20 cellular contexts compared by ENCODE assay signal in genomic region chr4:35793045-35793722, GRCh38.
DNase-seq lines count a peak whose midpoint lies in the region; ATAC-seq, FAIRE-seq and TF ChIP-seq lines count a peak whose summit lies in the region.
"Had no signal": no experiment of that assay in that cellular context is flagged by ENCODE, and none has a peak within 500 bp of the region (broad histone marks: within the 10 kb centered on the region; RNA-seq: fewer than 3 reads in every experiment).

No MANE protein-coding gene starts in this region.

- H4K20me1 ChIP-seq in astrocyte (ENCODE audit: insufficient read depth, low read length) (no peaks in the 10 kb centered on the region), smooth muscle cell (ENCODE audit: low read depth) (no peaks in the 10 kb centered on the region)

- peak overlapping the region; percentile 96 for H3K27ac Mint-ChIP-seq in astrocyte (ENCODE audit: unreplicated experiment)
- H3K27ac Mint-ChIP-seq in CD14-positive monocyte: no peak overlapping the region
- H3K27ac Mint-ChIP-seq: B cell; CD4-positive, alpha-beta memory T cell; GM23338 had no signal

- no peak for ATAC-seq in HG02759 (IDR thresholded peaks at IDR 0.05; ENCODE audit: unreplicated experiment)
- ATAC-seq: GM23338 had no signal

- H3K9me3 Mint-ChIP-seq in astrocyte (ENCODE audit: unreplicated experiment): peaks cover 3% of the 10 kb centered on the region
- peaks cover 0 to 12% (median 8%) of the 10 kb centered on the region in 7 donors for H3K9me3 Mint-ChIP-seq in CD14-positive monocyte

- peaks cover 16% of the 10 kb centered on the region for H3K4me1 Mint-ChIP-seq in astrocyte (ENCODE audit: low read depth, unreplicated experiment)
- no peaks in the 10 kb centered on the region for H3K4me1 Mint-ChIP-seq in CD14-positive monocyte
- H3K4me1 Mint-ChIP-seq: B cell; CD4-positive, alpha-beta memory T cell; GM23338 had no signal

- H3K27me3 ChIP-seq in astrocyte (ENCODE audit: insufficient read depth, low read length) (no peaks in the 10 kb centered on the region), smooth muscle cell (ENCODE audit: low read depth) (no peaks in the 10 kb centered on the region)
- H3K27me3 ChIP-seq: Peyer's patch had no signal

- H3K4me3 ChIP-seq in astrocyte (ENCODE audit: insufficient read depth, low read depth, low read length) (no peak overlapping the region), fibroblast of pulmonary artery (replicated peaks; ENCODE audit: low read depth, low read length) (no peak overlapping the region), smooth muscle cell (no peak overlapping the region)
- H3K4me3 ChIP-seq: GM23338, Peyer's patch had no signal

- TF ChIP-seq CTCF in astrocyte (IDR thresholded peaks at IDR 0.05; ENCODE audit: insufficient read depth, low read depth, low read length) (no peak), fibroblast of pulmonary artery (IDR thresholded peaks at IDR 0.05; ENCODE audit: low read length, missing control alignments) (no peak), smooth muscle cell (IDR thresholded peaks at IDR 0.05; ENCODE audit: borderline replicate concordance, insufficient read depth, poor library complexity, severe bottlenecking) (no peak), CD14-positive monocyte (IDR thresholded peaks at IDR 0.05) (no peak)

- H3K79me2 ChIP-seq in astrocyte (ENCODE audit: insufficient read depth, low read length) (no peaks in the 10 kb centered on the region), smooth muscle cell (ENCODE audit: low read depth) (no peaks in the 10 kb centered on the region)

- H3K4me3 Mint-ChIP-seq in astrocyte (ENCODE audit: unreplicated experiment) (no peak overlapping the region), CD14-positive monocyte (no peak overlapping the region)
- H3K4me3 Mint-ChIP-seq: B cell; CD4-positive, alpha-beta memory T cell; GM23338 had no signal

- no peak overlapping the region for H3K27ac ChIP-seq in astrocyte (ENCODE audit: low read depth, low read length)
- H3K27ac ChIP-seq in smooth muscle cell (ENCODE audit: low read depth): peak overlapping the region; percentile 83
- H3K27ac ChIP-seq: Peyer's patch had no signal

- no peaks in the 10 kb centered on the region for H3K9me3 ChIP-seq in astrocyte (ENCODE audit: insufficient read depth, low read depth, low read length)
- peaks cover 6% of the 10 kb centered on the region for H3K9me3 ChIP-seq in smooth muscle cell (replicated peaks; ENCODE audit: low read depth)
- H3K9me3 ChIP-seq: Peyer's patch had no signal

- no peak overlapping the region for H3K4me2 ChIP-seq in astrocyte (ENCODE audit: low read length)
- H3K4me2 ChIP-seq in smooth muscle cell: no peak overlapping the region
- H3K4me2 ChIP-seq: GM23338 had no signal

- WGBS in smooth muscle cell (ENCODE audit: low lambda C conversion rate): 68% methylated on average over 1 of the region's 1 CpG

- H3K27me3 Mint-ChIP-seq in astrocyte (ENCODE audit: low read depth, unreplicated experiment): no peaks in the 10 kb centered on the region
- H3K27me3 Mint-ChIP-seq in CD14-positive monocyte (ENCODE audit: low read depth in 3 of 3): peaks cover 0 to 2% (median 0%) of the 10 kb centered on the region in 3 donors
- H3K27me3 Mint-ChIP-seq: B cell; CD4-positive, alpha-beta memory T cell had no signal

- no peaks in the 10 kb centered on the region for H3K36me3 ChIP-seq in astrocyte (ENCODE audit: insufficient read depth, low read length)
- no peaks in the 10 kb centered on the region for H3K36me3 ChIP-seq in smooth muscle cell (ENCODE audit: low read depth)
- H3K36me3 ChIP-seq: Peyer's patch had no signal

- no peaks in the 10 kb centered on the region for H3K4me1 ChIP-seq in astrocyte (ENCODE audit: insufficient read depth, low read length)
- H3K4me1 ChIP-seq in smooth muscle cell (ENCODE audit: low read depth): no peaks in the 10 kb centered on the region
- H3K4me1 ChIP-seq: Peyer's patch had no signal

- no peaks in the 10 kb centered on the region for H3F3A ChIP-seq in smooth muscle cell (ENCODE audit: low read depth)

- no peak for FAIRE-seq in HTR-8/SVneo (lab: Jason Lieb, UNC)
- FAIRE-seq in astrocyte (lab: Jason Lieb, UNC): no peak
- FAIRE-seq: D721Med had no signal

- H2AFZ ChIP-seq in astrocyte (ENCODE audit: low read depth, low read length) (no peak overlapping the region), smooth muscle cell (ENCODE audit: low read depth) (no peak overlapping the region)
- H2AFZ ChIP-seq: GM23338 had no signal

- intact Hi-C loops in CD14-positive monocyte (cut with micrococcal nuclease): no loop called here

- H3K36me3 Mint-ChIP-seq in astrocyte (ENCODE audit: low read depth, unreplicated experiment) (no peaks in the 10 kb centered on the region), CD14-positive monocyte (no peaks in the 10 kb centered on the region)
- H3K36me3 Mint-ChIP-seq: CD4-positive, alpha-beta memory T cell had no signal

- DNase-seq in HTR-8/SVneo (ENCODE audit: insufficient read length, low spot score): peak; percentile 11
- DNase-seq in astrocyte (ENCODE audit: low read depth): peak; percentile 16
- DNase-seq in fibroblast of pulmonary artery (ENCODE audit: low read depth): peak; percentile 2
- no peak for DNase-seq in smooth muscle cell (lab: John Stamatoyannopoulos, UW; ENCODE audit: unreplicated experiment)
- no peak for DNase-seq in CD14-positive monocyte (ENCODE audit: low spot score)
- DNase-seq in middle frontal gyrus (ENCODE audit: extremely low spot score, low spot score): no peak
- DNase-seq: CD4-positive, alpha-beta memory T cell; DMS79 treated with DMSO at 0.1 percent for 48 hours; GDM1; MM.1S; NCI-H1105 treated with DMSO at 0.1 percent for 48 hours; NCI-H187; NCI-H446 treated with DMSO at 0.1 percent for 48 hours; NCI-H774; Peyer's patch; SHP77 treated with DMSO at 0.1 percent for 48 hours had no signal

- H3K9ac ChIP-seq in astrocyte (ENCODE audit: low read length) (no peak overlapping the region), smooth muscle cell (ENCODE audit: low read depth) (peak overlapping the region; percentile 35)

Comparison
In these comparisons a context has a peak if more than half of its experiments do, and no peak if none do; other contexts are left out.
1. DNase-seq: peak in HTR-8/SVneo (single experiment), astrocyte (single experiment) and fibroblast of pulmonary artery (single experiment); none in smooth muscle cell (single experiment), CD14-positive monocyte (single experiment) and middle frontal gyrus (single experiment).